Comparison of ENCODE assay signal across 11 cellular contexts in the genomic region with DNA sequence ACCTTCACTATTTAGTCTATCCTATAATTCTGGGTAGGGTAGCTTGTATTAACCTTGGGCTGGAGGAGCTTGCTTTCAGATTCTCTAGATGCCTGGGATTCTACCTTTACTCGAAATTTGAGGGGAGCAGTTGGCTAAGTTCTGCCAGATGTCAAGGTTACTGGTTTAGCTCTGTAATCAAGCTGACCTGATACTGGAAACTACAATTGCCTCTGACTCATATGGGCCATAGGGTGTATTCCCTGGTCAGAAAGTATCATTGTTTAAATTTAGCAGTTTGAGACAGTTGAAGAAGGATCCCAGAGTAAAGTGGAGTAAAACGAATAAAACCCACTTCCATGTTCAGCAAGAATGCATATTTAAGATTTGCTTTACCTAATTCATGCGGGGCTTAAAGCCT.
"Had no signal": no experiment of that assay in that cellular context is flagged by ENCODE, and none has a peak within 500 bp of the region (broad histone marks: within the 10 kb centered on the region; RNA-seq: fewer than 3 reads in every experiment).

No MANE protein-coding gene starts in this region.

- H3K4me1 Mint-ChIP-seq: GM23338, H9 had no signal

- DNase-seq: GM23248, GOT3, H7, H9, HCEC 1CT, HFFc6 had no signal

- FAIRE-seq: H1, H54 had no signal

- H3K36me3 ChIP-seq: HAP-1 had no signal

- H3K27ac ChIP-seq: GM23248 had no signal

- ATAC-seq: GM23338, HCT116 had no signal

- H3K4me3 ChIP-seq: GM23248, GM23338, HAP-1 had no signal

- H3K27ac Mint-ChIP-seq: GM23338, H9, HFFc6 had no signal

- H2AFZ ChIP-seq: GM23248, GM23338 had no signal

- H3K9me3 ChIP-seq: HAP-1 had no signal

- H3K9ac ChIP-seq: GM23248 had no signal

- H3K4me1 ChIP-seq: HAP-1 had no signal

- H3K4me3 Mint-ChIP-seq: GM23338, H9, HFFc6 had no signal

- H3K4me2 ChIP-seq: GM23338 had no signal
